In the genomic region with DNA sequence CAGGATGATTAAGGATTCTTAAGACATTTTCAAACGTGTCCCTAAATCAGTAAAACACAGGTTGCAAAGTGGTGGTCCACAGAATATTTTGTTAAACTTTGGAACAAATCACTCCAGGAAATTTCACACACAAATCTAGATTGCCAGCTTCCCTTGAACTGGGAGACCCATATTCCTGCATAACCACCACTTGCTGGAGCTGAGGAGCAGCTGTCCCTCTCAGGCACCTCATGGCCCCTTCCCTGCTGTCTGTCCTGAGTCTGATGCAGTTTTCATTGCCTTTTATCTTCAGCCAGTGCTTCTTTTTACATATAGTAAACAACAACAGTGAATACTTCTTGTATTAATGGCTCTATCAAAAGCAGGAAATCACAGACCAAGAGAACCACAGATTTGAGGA, we compare ENCODE assay signal across 25 cellular contexts.
DNase-seq lines count a peak whose midpoint lies in the region; TF ChIP-seq lines count a peak whose summit lies in the region.
"Had no signal": no experiment of that assay in that cellular context is flagged by ENCODE, and none has a peak within 500 bp of the region (broad histone marks: within the 10 kb centered on the region; RNA-seq: fewer than 3 reads in every experiment).

No MANE protein-coding gene starts in this region.

- TF ChIP-seq POLR2A in tibial nerve (IDR thresholded peaks at IDR 0.05), result no peak

- POLR2A ChIA-PET in activated CD4-positive, alpha-beta T cell treated with anti-CD3 and anti-CD28 coated beads, Interleukin-2, amount 10 ng/mL, durations not matched to agents 7 days and 5 days (lab: Charles Lee), result no interaction called here

- H3K9me3 ChIP-seq in hepatocyte (ENCODE audit: low read depth) (no peaks in the 10 kb centered on the region), skeletal muscle satellite cell (replicated peaks; ENCODE audit: low read length) (no peaks in the 10 kb centered on the region), mammary epithelial cell (replicated peaks; ENCODE audit: insufficient read depth, low read length) (no peaks in the 10 kb centered on the region), tibial nerve (no peaks in the 10 kb centered on the region)
- H3K9me3 ChIP-seq: pancreas, SJCRH30 had no signal

- H3K27me3 Mint-ChIP-seq in activated CD4-positive, alpha-beta T cell treated with anti-CD3 and anti-CD28 coated beads, Interleukin-2, amount 10 ng/mL, durations not matched to agents 7 days and 5 days, result no peaks in the 10 kb centered on the region
- H3K27me3 Mint-ChIP-seq: naive thymus-derived CD8-positive, alpha-beta T cell; T-cell; type B pancreatic cell had no signal

- peaks cover 56% of the 10 kb centered on the region for H3K36me3 Mint-ChIP-seq in activated CD4-positive, alpha-beta T cell treated with anti-CD3 and anti-CD28 coated beads, Interleukin-2, amount 10 ng/mL, durations not matched to agents 7 days and 5 days (ENCODE audit: low read depth)

- in situ Hi-C loops in mammary epithelial cell (cut with MboI; ENCODE audit: low sequenced_read_pairs in 2 of 2), result loop anchor here in 1 of 2 donors (25.0 kb wide), 1 partner anchor 724 kb away; no protein-coding TSS in a partner anchor

- H3K4me3 Mint-ChIP-seq in activated CD4-positive, alpha-beta T cell treated with anti-CD3 and anti-CD28 coated beads, Interleukin-2, amount 10 ng/mL, durations not matched to agents 7 days and 5 days, result no peak overlapping the region
- H3K4me3 Mint-ChIP-seq: immature natural killer cell, T-cell, type B pancreatic cell had no signal

- peak overlapping the region; percentile 25 for H3K27ac Mint-ChIP-seq in activated CD4-positive, alpha-beta T cell treated with anti-CD3 and anti-CD28 coated beads, Interleukin-2, amount 10 ng/mL, durations not matched to agents 7 days and 5 days
- H3K27ac Mint-ChIP-seq: type B pancreatic cell had no signal

- CTCF ChIA-PET in activated CD4-positive, alpha-beta T cell treated with anti-CD3 and anti-CD28 coated beads, Interleukin-2, amount 10 ng/mL, durations not matched to agents 7 days and 5 days (lab: Charles Lee), result interaction anchor here (2.0 kb wide), 1 partner anchor 10 kb away, joined by 8 read pairs; no protein-coding TSS in a partner anchor
- CTCF ChIA-PET in mammary epithelial cell (lab: Charles Lee; ENCODE audit: low non-redundant PET), result no interaction called here

- no TSS peak for BruUV-seq in mammary epithelial cell (replicated peaks; lab: Mats Ljungman, UMichigan)

- no peak overlapping the region for H3K9ac ChIP-seq in skeletal muscle satellite cell (ENCODE audit: low read depth, low read length)
- no peak overlapping the region for H3K9ac ChIP-seq in mammary epithelial cell (ENCODE audit: insufficient read depth, low read length)

- peak overlapping the region; percentile 32 for H3K4me2 ChIP-seq in hepatocyte
- H3K4me2 ChIP-seq in skeletal muscle satellite cell (ENCODE audit: low read length), result peak overlapping the region; percentile 26
- H3K4me2 ChIP-seq in mammary epithelial cell (ENCODE audit: insufficient read depth, low read depth, low read length), result no peak overlapping the region

- no peaks in the 10 kb centered on the region for H3K27me3 ChIP-seq in hepatocyte
- no peaks in the 10 kb centered on the region for H3K27me3 ChIP-seq in skeletal muscle satellite cell (ENCODE audit: control insufficient read depth, insufficient read depth, low read length)
- no peaks in the 10 kb centered on the region for H3K27me3 ChIP-seq in mammary epithelial cell (ENCODE audit: insufficient read depth, low read length)
- H3K27me3 ChIP-seq in tibial nerve, result no peaks in the 10 kb centered on the region
- H3K27me3 ChIP-seq: pancreas, SJCRH30 had no signal

- H3K79me2 ChIP-seq in hepatocyte (peaks cover 50% of the 10 kb centered on the region), mammary epithelial cell (ENCODE audit: insufficient read depth, low read length) (peaks cover 35% of the 10 kb centered on the region)

- DNase-seq in activated CD4-positive, alpha-beta T cell treated with anti-CD3 and anti-CD28 coated beads, Interleukin-2, amount 10 ng/mL, durations not matched to agents 7 days and 5 days, result no peak
- no peak for DNase-seq in activated CD4-positive, alpha-beta T cell treated with anti-CD3 and anti-CD28 coated beads, Interleukin-2, amount 50 U/mL, for 4 hours
- DNase-seq in LHCN-M2 (ENCODE audit: low read depth), result peak; percentile 11
- DNase-seq in hepatocyte (ENCODE audit: low spot score), result no peak
- no peak for DNase-seq in mammary epithelial cell
- DNase-seq in GM03348 (ENCODE audit: low spot score), result no peak
- DNase-seq in tibial nerve (ENCODE audit: low spot score in 2 of 2), result no peak
- DNase-seq: activated CD4-positive, alpha-beta T cell treated with anti-CD3 and anti-CD28 coated beads, Interleukin-2, amount 50 U/mL, for 48 hours; activated CD4-positive, CD25-positive, alpha-beta regulatory T cell; activated CD8-positive, alpha-beta memory T cell treated with anti-CD3 and anti-CD28 coated beads, Interleukin-2, amount 50 U/mL, for 48 hours; caudate nucleus; DMS79; immature natural killer cell; left colon; naive thymus-derived CD8-positive, alpha-beta T cell; NCI-H1092; NCI-H187 treated with DMSO at 0.1 percent for 48 hours; NCI-H2227 treated with DMSO at 0.1 percent for 48 hours; NCI-H526 treated with DMSO at 0.1 percent for 48 hours; pancreas; T-cell had no signal

- H3K9me3 Mint-ChIP-seq in activated CD4-positive, alpha-beta T cell treated with anti-CD3 and anti-CD28 coated beads, Interleukin-2, amount 10 ng/mL, durations not matched to agents 7 days and 5 days, result no peaks in the 10 kb centered on the region
- H3K9me3 Mint-ChIP-seq: activated naive CD4-positive, alpha-beta T cell treated with anti-CD3 and anti-CD28 coated beads, Interleukin-2, amount 50 U/mL, for 72 hours; immature natural killer cell; naive thymus-derived CD8-positive, alpha-beta T cell; T-cell; type B pancreatic cell had no signal

- dilution Hi-C loops in mammary epithelial cell (cut with HindIII; ENCODE audit: low sequenced_read_pairs), result no loop called here

- H3K9me2 ChIP-seq in hepatocyte (replicated peaks; ENCODE audit: insufficient read depth), result no peaks in the 10 kb centered on the region

- H2AFZ ChIP-seq in hepatocyte (no peak overlapping the region), mammary epithelial cell (ENCODE audit: low read depth, low read length) (no peak overlapping the region)

- intact Hi-C loops in mammary epithelial cell (cut with micrococcal nuclease), result no loop called here

- H3K4me1 Mint-ChIP-seq in activated CD4-positive, alpha-beta T cell treated with anti-CD3 and anti-CD28 coated beads, Interleukin-2, amount 10 ng/mL, durations not matched to agents 7 days and 5 days, result peaks cover 27% of the 10 kb centered on the region

- H3K27ac ChIP-seq in hepatocyte (no peak overlapping the region), mammary epithelial cell (ENCODE audit: insufficient read depth, low read depth, low read length) (no peak overlapping the region), tibial nerve (no peak overlapping the region)
- H3K27ac ChIP-seq: pancreas, SJCRH30 had no signal

- TF ChIP-seq EP300 in tibial nerve (IDR thresholded peaks at IDR 0.05), result no peak

- H3K4me1 ChIP-seq in hepatocyte (ENCODE audit: insufficient read depth), result no peaks in the 10 kb centered on the region
- H3K4me1 ChIP-seq in skeletal muscle satellite cell (ENCODE audit: control insufficient read depth, insufficient read depth, low read length), result peaks cover 11% of the 10 kb centered on the region
- H3K4me1 ChIP-seq in mammary epithelial cell (ENCODE audit: insufficient read depth, low read length), result no peaks in the 10 kb centered on the region
- H3K4me1 ChIP-seq in tibial nerve, result peaks cover 0 to 18% (median 3%) of the 10 kb centered on the region in 4 donors
- H3K4me1 ChIP-seq: pancreas, SJCRH30 had no signal

- H3K36me3 ChIP-seq in hepatocyte (replicated peaks; ENCODE audit: insufficient read depth, low read depth) (no peaks in the 10 kb centered on the region), skeletal muscle satellite cell (ENCODE audit: insufficient read depth, low read length) (peaks cover 54% of the 10 kb centered on the region), mammary epithelial cell (ENCODE audit: insufficient read depth, low read length) (peaks cover 8% of the 10 kb centered on the region), tibial nerve (peaks cover 2 to 62% (median 12%) of the 10 kb centered on the region in 3 donors)

- 75% methylated on average over 1 of the region's 1 CpG for WGBS in hepatocyte (ENCODE audit: low lambda C conversion rate, missing lambda C conversion rate)
- WGBS in mammary epithelial cell (ENCODE audit: low coverage, missing lambda C conversion rate), result 0% methylated on average over 1 of the region's 1 CpG
- 58 to 60% methylated on average over 1 of the region's 1 CpG for WGBS in tibial nerve, 2 donors

- H3K4me3 ChIP-seq in hepatocyte (no peak overlapping the region), skeletal muscle satellite cell (ENCODE audit: low read length) (no peak overlapping the region), mammary epithelial cell (replicated peaks in 1 of 3; ENCODE audit: insufficient read depth in 1 of 3, low read depth in 2 of 3, low read length in 3 of 3) (no peak overlapping the region), tibial nerve (no peak overlapping the region)
- H3K4me3 ChIP-seq: pancreas, SJCRH30 had no signal

- TF ChIP-seq CTCF in hepatocyte (IDR thresholded peaks at IDR 0.05; ENCODE audit: poor library complexity) (no peak), mammary epithelial cell (conservative IDR thresholded peaks at IDR 0.05 in 1 of 2, IDR thresholded peaks at IDR 0.05 in 1 of 2; ENCODE audit: extremely low read depth in 1 of 2, insufficient read depth in 1 of 2, low read depth in 1 of 2, low read length in 2 of 2) (no peak), tibial nerve (IDR thresholded peaks at IDR 0.05) (no peak)

- peaks cover 36% of the 10 kb centered on the region for H4K20me1 ChIP-seq in hepatocyte (ENCODE audit: insufficient read depth, poor library complexity, severe bottlenecking)
- H4K20me1 ChIP-seq in mammary epithelial cell (ENCODE audit: insufficient read depth, low read length), result no peaks in the 10 kb centered on the region
